19 cellular contexts compared by ENCODE assay signal in genomic region chr5:148205865-148206264, GRCh38. TPM values are rescaled to one million over a fixed set of nuclear protein-coding genes. Genes with fewer than 3 reads are reported as not detected.
DNase-seq lines count a peak whose midpoint lies in the region; ATAC-seq and TF ChIP-seq lines count a peak whose summit lies in the region.
"Had no signal": no experiment of that assay in that cellular context is flagged by ENCODE, and none has a peak within 500 bp of the region (broad histone marks: within the 10 kb centered on the region; RNA-seq: fewer than 3 reads in every experiment).

No MANE protein-coding gene starts in this region.

- TF ChIP-seq CTCF in upper lobe of right lung (IDR thresholded peaks at IDR 0.05) = no peak

- H3K9me3 ChIP-seq in right cardiac atrium (ENCODE audit: control insufficient read depth, low read length) = no peaks in the 10 kb centered on the region
- H3K9me3 ChIP-seq in subcutaneous abdominal adipose tissue (ENCODE audit: control insufficient read depth in 5 of 5, low read length in 5 of 5) = no peaks in the 10 kb centered on the region
- H3K9me3 ChIP-seq in upper lobe of right lung = no peaks in the 10 kb centered on the region
- H3K9me3 ChIP-seq: A549; BE2C; BLaER1 treated with 17β-estradiol and CSF1 and Interleukin-3, amounts not matched to agents 10 nM and 100 nM had no signal

- intact Hi-C loops in right cardiac atrium (cut with DNase I) = no loop called here
- intact Hi-C loops in cardiac septum (cut with DNase I) = no loop called here
- intact Hi-C loops in upper lobe of right lung (cut with DNase I) = no loop called here

- no peaks in the 10 kb centered on the region for H3K27me3 ChIP-seq in right cardiac atrium (ENCODE audit: control insufficient read depth, insufficient read depth)
- no peaks in the 10 kb centered on the region for H3K27me3 ChIP-seq in subcutaneous abdominal adipose tissue (ENCODE audit: control insufficient read depth in 5 of 5, insufficient read depth in 4 of 5, low read length in 5 of 5)
- no peaks in the 10 kb centered on the region for H3K27me3 ChIP-seq in upper lobe of right lung
- H3K27me3 ChIP-seq: BLaER1 treated with 17β-estradiol and CSF1 and Interleukin-3, amounts not matched to agents 10 nM and 100 nM had no signal

- DNase-seq in right cardiac atrium (no peak), cardiac septum (ENCODE audit: low spot score) (no peak), left lobe of liver (ENCODE audit: low spot score) (no peak), DMS153 (lab: John Stamatoyannopoulos, UW) (no peak), upper lobe of right lung (no peak)
- DNase-seq: 8988T; ACHN; BE2C; Calu3; CD4-positive, alpha-beta memory T cell; COR-L47; DND-41; GM23248; H7; HCEC 1CT had no signal

- ATAC-seq in right cardiac atrium (no peak), left lobe of liver (peak; percentile 61), upper lobe of right lung (no peak)
- ATAC-seq: A549 had no signal

- no peak overlapping the region for H3K4me3 ChIP-seq in right cardiac atrium (ENCODE audit: low read length)
- H3K4me3 ChIP-seq in subcutaneous abdominal adipose tissue (ENCODE audit: low read depth in 1 of 5, low read length in 5 of 5) = no peak overlapping the region
- no peak overlapping the region for H3K4me3 ChIP-seq in upper lobe of right lung
- H3K4me3 ChIP-seq: A549; BLaER1 treated with 17β-estradiol and CSF1 and Interleukin-3, amounts not matched to agents 10 nM and 100 nM; GM23248 had no signal

- WGBS in right cardiac atrium = 59% methylated on average over 1 of the region's 1 CpG

- H3K27ac ChIP-seq in right cardiac atrium (ENCODE audit: low read length) (peak overlapping the region; percentile 36), subcutaneous abdominal adipose tissue (ENCODE audit: low read depth, low read length) (peak overlapping the region; percentile 76), upper lobe of right lung (no peak overlapping the region)
- H3K27ac ChIP-seq: A549, GM23248 had no signal

- peaks cover 2% of the 10 kb centered on the region for H3K4me1 ChIP-seq in right cardiac atrium (ENCODE audit: control insufficient read depth, insufficient read depth, low read length)
- H3K4me1 ChIP-seq in subcutaneous abdominal adipose tissue (ENCODE audit: control insufficient read depth in 5 of 5, insufficient read depth in 5 of 5, low read length in 5 of 5) = peaks cover 0 to 25% (median 10%) of the 10 kb centered on the region in 5 donors
- H3K4me1 ChIP-seq in upper lobe of right lung = no peaks in the 10 kb centered on the region
- H3K4me1 ChIP-seq: A549, BE2C had no signal

- H3K36me3 ChIP-seq in subcutaneous abdominal adipose tissue (ENCODE audit: control insufficient read depth in 5 of 5, insufficient read depth in 5 of 5, low read length in 5 of 5) (no peaks in the 10 kb centered on the region), upper lobe of right lung (no peaks in the 10 kb centered on the region)
- H3K36me3 ChIP-seq: BE2C; BLaER1 treated with 17β-estradiol and CSF1 and Interleukin-3, amounts not matched to agents 10 nM and 100 nM had no signal

- no peak overlapping the region for H3K9ac ChIP-seq in subcutaneous abdominal adipose tissue (ENCODE audit: low read length in 5 of 5)
- H3K9ac ChIP-seq: BLaER1 treated with 17β-estradiol and CSF1 and Interleukin-3, amounts not matched to agents 10 nM and 100 nM; GM23248 had no signal

RNA-seq across cellular contexts. Expression of gene SPINK6, which starts 3.0 kb away (rescaled TPM):
- total RNA-seq in right cardiac atrium (not detected), cardiac septum (not detected), left lobe of liver (not detected), upper lobe of right lung (not detected)
- not detected for polyA plus RNA-seq in right cardiac atrium
- total RNA-seq: Calu3; CD4-positive, alpha-beta memory T cell; GM23248; H1; H7 had no signal
- polyA plus RNA-seq: CD4-positive, alpha-beta memory T cell; GM23248; H1 had no signal

RNA-seq across cellular contexts. Expression of gene MARCOL, which starts 32.5 kb away (rescaled TPM):
- total RNA-seq in right cardiac atrium (not detected), cardiac septum (not detected), left lobe of liver (not detected), upper lobe of right lung (not detected)
- not detected for polyA plus RNA-seq in right cardiac atrium
- total RNA-seq: Calu3; CD4-positive, alpha-beta memory T cell; GM23248; H1; H7 had no signal
- polyA plus RNA-seq: CD4-positive, alpha-beta memory T cell; GM23248; H1 had no signal

RNA-seq across cellular contexts. Expression of gene SPINK14, which starts 37.5 kb away (rescaled TPM):
- total RNA-seq in right cardiac atrium (not detected), cardiac septum (not detected), left lobe of liver (not detected), upper lobe of right lung (not detected)
- not detected for polyA plus RNA-seq in right cardiac atrium
- total RNA-seq: Calu3; CD4-positive, alpha-beta memory T cell; GM23248; H1; H7 had no signal
- polyA plus RNA-seq: A549; CD4-positive, alpha-beta memory T cell; GM23248; H1 had no signal
